1 cellular context compared by ENCODE assay signal in the genomic region with DNA sequence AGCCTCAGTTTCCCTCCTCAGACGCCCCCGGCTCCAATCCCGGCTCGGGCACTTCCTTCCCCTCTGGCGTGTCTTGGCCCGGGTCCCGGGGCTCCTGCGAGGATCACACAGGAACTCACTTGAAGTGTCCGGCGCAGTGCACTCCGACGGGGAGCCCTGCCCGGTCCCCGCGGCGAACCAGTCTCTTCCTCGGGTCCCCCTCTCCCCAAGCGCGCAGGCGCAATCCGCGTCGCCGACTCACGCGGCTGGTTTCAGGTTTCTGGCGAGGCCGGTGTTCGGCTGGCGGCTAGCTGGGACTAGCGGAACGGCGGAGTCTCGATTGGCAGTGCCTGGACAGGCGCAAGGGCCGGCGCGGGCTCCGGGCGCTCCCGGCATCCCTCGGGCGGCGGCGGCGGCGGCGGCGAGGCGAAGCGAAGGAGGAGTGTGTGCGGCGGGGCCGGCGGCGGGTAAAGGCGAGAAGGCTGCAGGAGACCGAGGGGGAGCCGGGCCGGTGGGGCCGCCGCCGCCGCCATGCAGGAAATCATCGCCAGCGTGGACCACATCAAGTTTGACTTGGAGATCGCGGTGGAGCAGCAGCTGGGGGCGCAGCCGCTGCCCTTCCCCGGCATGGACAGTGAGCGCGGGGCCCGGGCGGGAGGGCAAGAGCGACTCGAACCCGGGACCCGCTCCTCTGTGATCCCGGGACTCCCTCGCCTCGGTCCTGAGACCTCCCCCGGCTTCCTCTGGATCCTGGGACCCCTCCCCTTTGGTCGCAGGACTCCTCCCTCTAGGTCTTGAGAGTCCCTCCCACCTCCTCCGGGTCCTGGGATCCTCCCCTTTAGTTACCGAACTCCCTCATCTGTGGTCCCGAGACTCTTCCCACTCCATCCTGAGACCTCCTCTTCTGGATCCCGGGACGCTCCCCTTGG.
TF ChIP-seq lines count a peak whose summit lies in the region.

A gene (plus strand): TSS at position 371 of the 908 bp plus-strand sequence. CDS start 140 bp downstream, at position 511.
A gene with protein sequence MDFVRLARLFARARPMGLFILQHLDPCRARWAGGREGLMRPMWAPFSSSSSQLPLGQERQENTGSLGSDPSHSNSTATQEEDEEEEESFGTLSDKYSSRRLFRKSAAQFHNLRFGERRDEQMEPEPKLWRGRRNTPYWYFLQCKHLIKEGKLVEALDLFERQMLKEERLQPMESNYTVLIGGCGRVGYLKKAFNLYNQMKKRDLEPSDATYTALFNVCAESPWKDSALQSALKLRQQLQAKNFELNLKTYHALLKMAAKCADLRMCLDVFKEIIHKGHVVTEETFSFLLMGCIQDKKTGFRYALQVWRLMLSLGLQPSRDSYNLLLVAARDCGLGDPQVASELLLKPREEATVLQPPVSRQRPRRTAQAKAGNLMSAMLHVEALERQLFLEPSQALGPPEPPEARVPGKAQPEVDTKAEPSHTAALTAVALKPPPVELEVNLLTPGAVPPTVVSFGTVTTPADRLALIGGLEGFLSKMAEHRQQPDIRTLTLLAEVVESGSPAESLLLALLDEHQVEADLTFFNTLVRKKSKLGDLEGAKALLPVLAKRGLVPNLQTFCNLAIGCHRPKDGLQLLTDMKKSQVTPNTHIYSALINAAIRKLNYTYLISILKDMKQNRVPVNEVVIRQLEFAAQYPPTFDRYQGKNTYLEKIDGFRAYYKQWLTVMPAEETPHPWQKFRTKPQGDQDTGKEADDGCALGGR (minus strand): TSS at position 226 of the 908 bp plus-strand sequence. CDS start 3,556 bp downstream, outside the sequence.

TF ChIP-seq in HepG2, 621 proteins besides CTCF, POLR2A, EP300 and RAD21 (continued from another document and continues in another):
- TF ChIP-seq, protein P1, sequence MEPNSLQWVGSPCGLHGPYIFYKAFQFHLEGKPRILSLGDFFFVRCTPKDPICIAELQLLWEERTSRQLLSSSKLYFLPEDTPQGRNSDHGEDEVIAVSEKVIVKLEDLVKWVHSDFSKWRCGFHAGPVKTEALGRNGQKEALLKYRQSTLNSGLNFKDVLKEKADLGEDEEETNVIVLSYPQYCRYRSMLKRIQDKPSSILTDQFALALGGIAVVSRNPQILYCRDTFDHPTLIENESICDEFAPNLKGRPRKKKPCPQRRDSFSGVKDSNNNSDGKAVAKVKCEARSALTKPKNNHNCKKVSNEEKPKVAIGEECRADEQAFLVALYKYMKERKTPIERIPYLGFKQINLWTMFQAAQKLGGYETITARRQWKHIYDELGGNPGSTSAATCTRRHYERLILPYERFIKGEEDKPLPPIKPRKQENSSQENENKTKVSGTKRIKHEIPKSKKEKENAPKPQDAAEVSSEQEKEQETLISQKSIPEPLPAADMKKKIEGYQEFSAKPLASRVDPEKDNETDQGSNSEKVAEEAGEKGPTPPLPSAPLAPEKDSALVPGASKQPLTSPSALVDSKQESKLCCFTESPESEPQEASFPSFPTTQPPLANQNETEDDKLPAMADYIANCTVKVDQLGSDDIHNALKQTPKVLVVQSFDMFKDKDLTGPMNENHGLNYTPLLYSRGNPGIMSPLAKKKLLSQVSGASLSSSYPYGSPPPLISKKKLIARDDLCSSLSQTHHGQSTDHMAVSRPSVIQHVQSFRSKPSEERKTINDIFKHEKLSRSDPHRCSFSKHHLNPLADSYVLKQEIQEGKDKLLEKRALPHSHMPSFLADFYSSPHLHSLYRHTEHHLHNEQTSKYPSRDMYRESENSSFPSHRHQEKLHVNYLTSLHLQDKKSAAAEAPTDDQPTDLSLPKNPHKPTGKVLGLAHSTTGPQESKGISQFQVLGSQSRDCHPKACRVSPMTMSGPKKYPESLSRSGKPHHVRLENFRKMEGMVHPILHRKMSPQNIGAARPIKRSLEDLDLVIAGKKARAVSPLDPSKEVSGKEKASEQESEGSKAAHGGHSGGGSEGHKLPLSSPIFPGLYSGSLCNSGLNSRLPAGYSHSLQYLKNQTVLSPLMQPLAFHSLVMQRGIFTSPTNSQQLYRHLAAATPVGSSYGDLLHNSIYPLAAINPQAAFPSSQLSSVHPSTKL (CRISPR knock-in tag; IDR thresholded peaks at IDR 0.05), result no peak; the same call in 1 of the 2 replicates
- TF ChIP-seq DPF2 (CRISPR knock-in tag; IDR thresholded peaks at IDR 0.05; ENCODE audit: borderline replicate concordance, low read depth) (no peak), ZNF180 (CRISPR knock-in tag; IDR thresholded peaks at IDR 0.05; ENCODE audit: borderline replicate concordance, low read depth) (no peak), ZNF337 (CRISPR knock-in tag; IDR thresholded peaks at IDR 0.05; ENCODE audit: borderline replicate concordance, low read depth) (peak; percentile 75; the same call in 1 of the 2 replicates), SRSF1 (optimal IDR thresholded peaks at IDR 0.05; ENCODE audit: low read depth, low read length) (peak; percentile 90), ZFP82 (CRISPR knock-in tag; IDR thresholded peaks at IDR 0.05; ENCODE audit: borderline replicate concordance) (no peak), U2AF2 (IDR thresholded peaks at IDR 0.05; ENCODE audit: low read depth, low read length) (no peak), THYN1 (CRISPR knock-in tag; IDR thresholded peaks at IDR 0.05; ENCODE audit: borderline replicate concordance, low read depth) (no peak), SMAD9 (CRISPR knock-in tag; IDR thresholded peaks at IDR 0.05) (no peak), TRIM24 (CRISPR knock-in tag; IDR thresholded peaks at IDR 0.05) (no peak), TAF15 (IDR thresholded peaks at IDR 0.05; ENCODE audit: low read depth, low read length, poor library complexity, severe bottlenecking) (peak; percentile 61), KDM5A (IDR thresholded peaks at IDR 0.05; ENCODE audit: borderline replicate concordance, low read length) (peak; percentile 80), CREB1 (IDR thresholded peaks at IDR 0.05) (peak; percentile 44; the same call in 1 of the 2 replicates), CREB1 (CRISPR knock-in tag; IDR thresholded peaks at IDR 0.05) (no peak), ARNTL (CRISPR knock-in tag; IDR thresholded peaks at IDR 0.05) (peak; percentile 90), NCOA1 (CRISPR knock-in tag; IDR thresholded peaks at IDR 0.05) (no peak), CEBPG (CRISPR knock-in tag; IDR thresholded peaks at IDR 0.05) (peak; percentile 47), ZNF251 (CRISPR knock-in tag; IDR thresholded peaks at IDR 0.05) (no peak), ZNF788 (CRISPR knock-in tag; IDR thresholded peaks at IDR 0.05; ENCODE audit: borderline replicate concordance) (peak; percentile 96), SP1 (IDR thresholded peaks at IDR 0.05) (no peak), SP1 (CRISPR knock-in tag; IDR thresholded peaks at IDR 0.05) (peak; percentile 61; the same call in 1 of the 2 replicates), ZNF20 (CRISPR knock-in tag; IDR thresholded peaks at IDR 0.05) (no peak), SUZ12 (IDR thresholded peaks at IDR 0.05; ENCODE audit: low read depth, low read length) (no peak), KLF6 (CRISPR knock-in tag; IDR thresholded peaks at IDR 0.05) (peak; percentile 90; the same call in 1 of the 2 replicates), REL (CRISPR knock-in tag; conservative IDR thresholded peaks at IDR 0.05) (peak; percentile 73; the same call in 1 of the 2 replicates), ZNF720 (CRISPR knock-in tag; IDR thresholded peaks at IDR 0.05) (no peak), NFKBIZ (CRISPR knock-in tag; IDR thresholded peaks at IDR 0.05) (peak; percentile 64; the same call in 1 of the 2 replicates), SKI (IDR thresholded peaks at IDR 0.05; ENCODE audit: partially characterized antibody) (peak; percentile 52), RARG (CRISPR knock-in tag; IDR thresholded peaks at IDR 0.05; ENCODE audit: low read depth) (no peak), PHF5A (CRISPR knock-in tag; IDR thresholded peaks at IDR 0.05; ENCODE audit: low read depth, unreplicated experiment) (peak; percentile 96), SP4 (CRISPR knock-in tag; IDR thresholded peaks at IDR 0.05) (peak; percentile 75), TGIF2 (CRISPR knock-in tag; IDR thresholded peaks at IDR 0.05) (no peak), KAT7 (CRISPR knock-in tag; IDR thresholded peaks at IDR 0.05; ENCODE audit: borderline replicate concordance) (peak; percentile 86; the same call in 1 of the 2 replicates)
- TF ChIP-seq, protein P2, sequence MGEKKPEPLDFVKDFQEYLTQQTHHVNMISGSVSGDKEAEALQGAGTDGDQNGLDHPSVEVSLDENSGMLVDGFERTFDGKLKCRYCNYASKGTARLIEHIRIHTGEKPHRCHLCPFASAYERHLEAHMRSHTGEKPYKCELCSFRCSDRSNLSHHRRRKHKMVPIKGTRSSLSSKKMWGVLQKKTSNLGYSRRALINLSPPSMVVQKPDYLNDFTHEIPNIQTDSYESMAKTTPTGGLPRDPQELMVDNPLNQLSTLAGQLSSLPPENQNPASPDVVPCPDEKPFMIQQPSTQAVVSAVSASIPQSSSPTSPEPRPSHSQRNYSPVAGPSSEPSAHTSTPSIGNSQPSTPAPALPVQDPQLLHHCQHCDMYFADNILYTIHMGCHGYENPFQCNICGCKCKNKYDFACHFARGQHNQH (CRISPR knock-in tag; IDR thresholded peaks at IDR 0.05), result peak; percentile 83
- TF ChIP-seq, protein P3, sequence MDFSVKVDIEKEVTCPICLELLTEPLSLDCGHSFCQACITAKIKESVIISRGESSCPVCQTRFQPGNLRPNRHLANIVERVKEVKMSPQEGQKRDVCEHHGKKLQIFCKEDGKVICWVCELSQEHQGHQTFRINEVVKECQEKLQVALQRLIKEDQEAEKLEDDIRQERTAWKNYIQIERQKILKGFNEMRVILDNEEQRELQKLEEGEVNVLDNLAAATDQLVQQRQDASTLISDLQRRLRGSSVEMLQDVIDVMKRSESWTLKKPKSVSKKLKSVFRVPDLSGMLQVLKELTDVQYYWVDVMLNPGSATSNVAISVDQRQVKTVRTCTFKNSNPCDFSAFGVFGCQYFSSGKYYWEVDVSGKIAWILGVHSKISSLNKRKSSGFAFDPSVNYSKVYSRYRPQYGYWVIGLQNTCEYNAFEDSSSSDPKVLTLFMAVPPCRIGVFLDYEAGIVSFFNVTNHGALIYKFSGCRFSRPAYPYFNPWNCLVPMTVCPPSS (IDR thresholded peaks at IDR 0.05), result no peak
- TF ChIP-seq, protein P4, sequence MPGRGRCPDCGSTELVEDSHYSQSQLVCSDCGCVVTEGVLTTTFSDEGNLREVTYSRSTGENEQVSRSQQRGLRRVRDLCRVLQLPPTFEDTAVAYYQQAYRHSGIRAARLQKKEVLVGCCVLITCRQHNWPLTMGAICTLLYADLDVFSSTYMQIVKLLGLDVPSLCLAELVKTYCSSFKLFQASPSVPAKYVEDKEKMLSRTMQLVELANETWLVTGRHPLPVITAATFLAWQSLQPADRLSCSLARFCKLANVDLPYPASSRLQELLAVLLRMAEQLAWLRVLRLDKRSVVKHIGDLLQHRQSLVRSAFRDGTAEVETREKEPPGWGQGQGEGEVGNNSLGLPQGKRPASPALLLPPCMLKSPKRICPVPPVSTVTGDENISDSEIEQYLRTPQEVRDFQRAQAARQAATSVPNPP (CRISPR knock-in tag; IDR thresholded peaks at IDR 0.05), result peak; percentile 84
- TF ChIP-seq, protein P5, sequence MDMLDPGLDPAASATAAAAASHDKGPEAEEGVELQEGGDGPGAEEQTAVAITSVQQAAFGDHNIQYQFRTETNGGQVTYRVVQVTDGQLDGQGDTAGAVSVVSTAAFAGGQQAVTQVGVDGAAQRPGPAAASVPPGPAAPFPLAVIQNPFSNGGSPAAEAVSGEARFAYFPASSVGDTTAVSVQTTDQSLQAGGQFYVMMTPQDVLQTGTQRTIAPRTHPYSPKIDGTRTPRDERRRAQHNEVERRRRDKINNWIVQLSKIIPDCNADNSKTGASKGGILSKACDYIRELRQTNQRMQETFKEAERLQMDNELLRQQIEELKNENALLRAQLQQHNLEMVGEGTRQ (IDR thresholded peaks at IDR 0.05; ENCODE audit: low read depth, low read length), result no peak
- TF ChIP-seq, protein P5 (CRISPR knock-in tag; IDR thresholded peaks at IDR 0.05; ENCODE audit: borderline replicate concordance), result no peak
- TF ChIP-seq, protein P6, sequence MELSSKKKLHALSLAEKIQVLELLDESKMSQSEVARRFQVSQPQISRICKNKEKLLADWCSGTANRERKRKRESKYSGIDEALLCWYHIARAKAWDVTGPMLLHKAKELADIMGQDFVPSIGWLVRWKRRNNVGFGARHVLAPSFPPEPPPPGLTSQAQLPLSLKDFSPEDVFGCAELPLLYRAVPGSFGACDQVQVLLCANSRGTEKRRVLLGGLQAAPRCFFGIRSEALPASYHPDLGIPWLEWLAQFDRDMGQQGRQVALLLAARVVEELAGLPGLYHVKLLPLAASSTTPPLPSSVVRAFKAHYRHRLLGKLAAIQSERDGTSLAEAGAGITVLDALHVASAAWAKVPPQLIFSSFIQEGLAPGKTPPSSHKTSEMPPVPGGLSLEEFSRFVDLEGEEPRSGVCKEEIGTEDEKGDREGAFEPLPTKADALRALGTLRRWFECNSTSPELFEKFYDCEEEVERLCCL (CRISPR knock-in tag; IDR thresholded peaks at IDR 0.05; ENCODE audit: borderline replicate concordance), result no peak
- TF ChIP-seq, protein P7, sequence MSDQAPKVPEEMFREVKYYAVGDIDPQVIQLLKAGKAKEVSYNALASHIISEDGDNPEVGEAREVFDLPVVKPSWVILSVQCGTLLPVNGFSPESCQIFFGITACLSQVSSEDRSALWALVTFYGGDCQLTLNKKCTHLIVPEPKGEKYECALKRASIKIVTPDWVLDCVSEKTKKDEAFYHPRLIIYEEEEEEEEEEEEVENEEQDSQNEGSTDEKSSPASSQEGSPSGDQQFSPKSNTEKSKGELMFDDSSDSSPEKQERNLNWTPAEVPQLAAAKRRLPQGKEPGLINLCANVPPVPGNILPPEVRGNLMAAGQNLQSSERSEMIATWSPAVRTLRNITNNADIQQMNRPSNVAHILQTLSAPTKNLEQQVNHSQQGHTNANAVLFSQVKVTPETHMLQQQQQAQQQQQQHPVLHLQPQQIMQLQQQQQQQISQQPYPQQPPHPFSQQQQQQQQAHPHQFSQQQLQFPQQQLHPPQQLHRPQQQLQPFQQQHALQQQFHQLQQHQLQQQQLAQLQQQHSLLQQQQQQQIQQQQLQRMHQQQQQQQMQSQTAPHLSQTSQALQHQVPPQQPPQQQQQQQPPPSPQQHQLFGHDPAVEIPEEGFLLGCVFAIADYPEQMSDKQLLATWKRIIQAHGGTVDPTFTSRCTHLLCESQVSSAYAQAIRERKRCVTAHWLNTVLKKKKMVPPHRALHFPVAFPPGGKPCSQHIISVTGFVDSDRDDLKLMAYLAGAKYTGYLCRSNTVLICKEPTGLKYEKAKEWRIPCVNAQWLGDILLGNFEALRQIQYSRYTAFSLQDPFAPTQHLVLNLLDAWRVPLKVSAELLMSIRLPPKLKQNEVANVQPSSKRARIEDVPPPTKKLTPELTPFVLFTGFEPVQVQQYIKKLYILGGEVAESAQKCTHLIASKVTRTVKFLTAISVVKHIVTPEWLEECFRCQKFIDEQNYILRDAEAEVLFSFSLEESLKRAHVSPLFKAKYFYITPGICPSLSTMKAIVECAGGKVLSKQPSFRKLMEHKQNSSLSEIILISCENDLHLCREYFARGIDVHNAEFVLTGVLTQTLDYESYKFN (CRISPR knock-in tag; conservative IDR thresholded peaks at IDR 0.05), result peak; percentile 71
